ENCODE assay signal across 21 cellular contexts in genomic region chr12:17802657-17803641, GRCh38.
A peak's percentile ranks its signal among the peaks of the same experiment; 100 is the strongest.
DNase-seq lines count a peak whose midpoint lies in the region; ATAC-seq, FAIRE-seq and TF ChIP-seq lines count a peak whose summit lies in the region.
"Had no signal": no experiment of that assay in that cellular context is flagged by ENCODE, and none has a peak within 500 bp of the region (broad histone marks: within the 10 kb centered on the region; RNA-seq: fewer than 3 reads in every experiment).

No MANE protein-coding gene starts in this region.

- POLR2A ChIA-PET in Caco-2 (lab: Charles Lee): no interaction called here

- H3K27me3 ChIP-seq in Caco-2 (replicated peaks; ENCODE audit: control insufficient read depth, insufficient read depth, low read length): no peaks in the 10 kb centered on the region

- no peaks in the 10 kb centered on the region for H3K27me3 Mint-ChIP-seq in Caco-2 (ENCODE audit: insufficient read depth, unreplicated experiment)
- H3K27me3 Mint-ChIP-seq: B cell; CD4-positive, CD25-positive, alpha-beta regulatory T cell; T-cell had no signal

- peaks cover 10% of the 10 kb centered on the region for H3K9me3 Mint-ChIP-seq in Caco-2 (ENCODE audit: unreplicated experiment)

- no peak for TF ChIP-seq CTCF in Caco-2 (IDR thresholded peaks at IDR 0.05; ENCODE audit: insufficient read depth in 1 of 2, low read depth in 1 of 2, low read length in 1 of 2, severe bottlenecking in 1 of 2, unreplicated experiment in 1 of 2)
- TF ChIP-seq CTCF in retinal pigment epithelial cell (conservative IDR thresholded peaks at IDR 0.05; ENCODE audit: low read depth, low read length): peak; percentile 17
- TF ChIP-seq CTCF in D721Med (IDR thresholded peaks at IDR 0.05; ENCODE audit: insufficient read depth, missing control alignments): no peak

- H3K4me1 Mint-ChIP-seq in Caco-2 (ENCODE audit: low read depth, unreplicated experiment): no peaks in the 10 kb centered on the region
- H3K4me1 Mint-ChIP-seq: B cell; CD4-positive, CD25-positive, alpha-beta regulatory T cell; T-cell had no signal

- CTCF ChIA-PET in Caco-2 (lab: Charles Lee): no interaction called here

- no peak for FAIRE-seq in D721Med (lab: Jason Lieb, UNC)
- FAIRE-seq: HTR-8/SVneo had no signal

- intact Hi-C loops in Caco-2 (cut with micrococcal nuclease; ENCODE audit: unreplicated experiment): loop anchor here (5.0 kb wide), 1 partner anchor 124 kb away; no protein-coding TSS in a partner anchor

- DNase-seq in Caco-2 (peak; percentile 16 to 24), M059J (ENCODE audit: low read depth) (peak; percentile 0), iPS DF 19.7 (ENCODE audit: low read depth, low spot score) (peak; percentile 25), retinal pigment epithelial cell (ENCODE audit: low read depth) (peak; percentile 16), mesenteric fat pad (ENCODE audit: low spot score) (no peak), NCI-H774 (lab: John Stamatoyannopoulos, UW) (no peak), D721Med (ENCODE audit: insufficient read length, low spot score) (no peak)
- DNase-seq: Calu3; CD4-positive, CD25-positive, alpha-beta regulatory T cell; GOT3; HFFc6; KBM-7; NCI-H1436 treated with DMSO at 0.1 percent for 48 hours; NCI-H2029 treated with DMSO at 0.1 percent for 48 hours; NCI-H510A; NCI-H82; SK-N-SH; T-cell had no signal

- H3K4me3 Mint-ChIP-seq in Caco-2 (ENCODE audit: unreplicated experiment): no peak overlapping the region
- H3K4me3 Mint-ChIP-seq: B cell; CD4-positive, CD25-positive, alpha-beta regulatory T cell; HFFc6; T-cell had no signal

- no peaks in the 10 kb centered on the region for H3K36me3 Mint-ChIP-seq in Caco-2 (ENCODE audit: insufficient read depth, unreplicated experiment)
- H3K36me3 Mint-ChIP-seq: CD4-positive, CD25-positive, alpha-beta regulatory T cell; T-cell had no signal

- no TSS peak for BruUV-seq in Caco-2 (replicated peaks; lab: Mats Ljungman, UMichigan)

- ATAC-seq in GM19328 (IDR thresholded peaks at IDR 0.05; ENCODE audit: unreplicated experiment): no peak
- ATAC-seq: T-cell had no signal

- H3K4me3 ChIP-seq in Caco-2 (ENCODE audit: low read depth, low read length) (no peak overlapping the region), retinal pigment epithelial cell (ENCODE audit: low read length) (no peak overlapping the region)

- no peaks in the 10 kb centered on the region for H3K4me1 ChIP-seq in Caco-2

- H3K36me3 ChIP-seq in Caco-2 (ENCODE audit: control insufficient read depth, insufficient read depth, low read length): no peaks in the 10 kb centered on the region

- H3K27ac Mint-ChIP-seq in Caco-2 (ENCODE audit: unreplicated experiment): no peak overlapping the region
- H3K27ac Mint-ChIP-seq: B cell; CD4-positive, CD25-positive, alpha-beta regulatory T cell; HFFc6; T-cell had no signal

- H3K9me3 ChIP-seq in Caco-2: peaks cover 3% of the 10 kb centered on the region
- H3K9me3 ChIP-seq: SK-N-SH had no signal

Comparison
In these comparisons a context has a peak if more than half of its experiments do, and no peak if none do; other contexts are left out.
1. DNase-seq: peak in Caco-2 (2 of 2), M059J (single experiment), iPS DF 19.7 (single experiment) and retinal pigment epithelial cell (single experiment); none in mesenteric fat pad (single experiment), NCI-H774 (single experiment) and D721Med (single experiment).